In the genomic region with DNA sequence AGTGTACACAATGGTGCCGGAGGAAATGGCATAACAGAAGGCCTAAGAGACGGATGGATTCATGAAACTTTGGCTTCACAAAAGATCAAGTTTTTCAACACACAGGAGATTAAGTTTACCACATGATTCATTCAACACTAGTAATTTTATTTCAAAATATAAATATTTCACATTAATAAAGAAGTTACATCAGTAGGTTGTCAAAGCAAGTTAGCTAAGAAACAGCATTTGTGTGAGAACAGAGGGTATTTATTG, we compare ENCODE assay signal across 15 cellular contexts. TPM values are rescaled to one million over a fixed set of nuclear protein-coding genes. Genes with fewer than 3 reads are reported as not detected.
DNase-seq lines count a peak whose midpoint lies in the region; ATAC-seq and TF ChIP-seq lines count a peak whose summit lies in the region.
"Had no signal": no experiment of that assay in that cellular context is flagged by ENCODE, and none has a peak within 500 bp of the region (broad histone marks: within the 10 kb centered on the region; RNA-seq: fewer than 3 reads in every experiment).

No MANE protein-coding gene starts in this region.

- DNase-seq in CD8-positive, alpha-beta T cell: no peak
- no peak for DNase-seq in WTC11 (ENCODE audit: low spot score)
- peak; percentile 67 for DNase-seq in iris pigment epithelial cell (ENCODE audit: low read depth)
- no peak for DNase-seq in stomach
- no peak for DNase-seq in testis
- no peak for DNase-seq in medulla oblongata (ENCODE audit: extremely low spot score)
- DNase-seq in GF-D8 (lab: John Stamatoyannopoulos, UW): no peak
- DNase-seq: activated gamma-delta T cell treated with Interleukin-2 at 50 U/mL for 16 hours; DND-41; kidney; NCI-H510A; stimulated activated CD4-positive, alpha-beta T cell treated with anti-CD3 and anti-CD28 coated beads, Interleukin-2, amount 100 ng/mL, for 48 hours had no signal

- CTCF ChIA-PET in CD8-positive, alpha-beta T cell (lab: Charles Lee): no interaction called here
- CTCF ChIA-PET in WTC11 (lab: Charles Lee): no interaction called here

- POLR2A ChIA-PET in CD8-positive, alpha-beta T cell (lab: Charles Lee): no interaction called here
- POLR2A ChIA-PET in WTC11 (lab: Charles Lee): no interaction called here

- WGBS in stomach, 5 donors: 58 to 80% (median 60%) methylated on average over 2 of the region's 2 CpGs
- WGBS in testis, 2 donors: 76 to 85% methylated on average over 2 of the region's 2 CpGs

- peaks cover 26% of the 10 kb centered on the region for H3K4me1 Mint-ChIP-seq in CD8-positive, alpha-beta T cell (ENCODE audit: low read depth)
- H3K4me1 Mint-ChIP-seq in WTC11: peaks cover 33% of the 10 kb centered on the region

- peaks cover 5% of the 10 kb centered on the region for H3K27me3 Mint-ChIP-seq in CD8-positive, alpha-beta T cell (ENCODE audit: low read depth)
- H3K27me3 Mint-ChIP-seq in WTC11 (ENCODE audit: low read depth): peaks cover 10% of the 10 kb centered on the region

- H3K9me3 ChIP-seq in CD8-positive, alpha-beta T cell (ENCODE audit: low read length): no peaks in the 10 kb centered on the region
- H3K9me3 ChIP-seq in stomach (no peaks in the 10 kb centered on the region), testis (no peaks in the 10 kb centered on the region)
- H3K9me3 ChIP-seq: HAP-1 had no signal

- no peak overlapping the region for H3K27ac ChIP-seq in CD8-positive, alpha-beta T cell (ENCODE audit: low read depth, low read length)
- peak overlapping the region in 4 of 5 donors; percentile 93 to 98 (median 96) for H3K27ac ChIP-seq in stomach
- peak overlapping the region in 1 of 2 donors; percentile 97 for H3K27ac ChIP-seq in testis

- peak overlapping the region; percentile 91 for H3K27ac Mint-ChIP-seq in CD8-positive, alpha-beta T cell
- peak overlapping the region; percentile 84 for H3K27ac Mint-ChIP-seq in WTC11

- intact Hi-C loops in CD8-positive, alpha-beta T cell (cut with DNase I, micrococcal nuclease): loop anchor here in 1 of 2 experiments (10.0 kb wide), 2 partner anchors 1030 to 1240 kb away; a partner anchor contains a TSS
- intact Hi-C loops in stomach (cut with DNase I; ENCODE audit: low total_unique reads): no loop called here
- intact Hi-C loops in testis (cut with DNase I; ENCODE audit: low total_unique reads): no loop called here

- no peak overlapping the region for H3K4me3 Mint-ChIP-seq in CD8-positive, alpha-beta T cell
- H3K4me3 Mint-ChIP-seq in WTC11: no peak overlapping the region

- TF ChIP-seq POLR2A in stomach (IDR thresholded peaks at IDR 0.05) (no peak), testis (IDR thresholded peaks at IDR 0.05) (no peak)

- H3K4me3 ChIP-seq in CD8-positive, alpha-beta T cell (ENCODE audit: low read depth, low read length): no peak overlapping the region
- H3K4me3 ChIP-seq in stomach (no peak overlapping the region), testis (no peak overlapping the region)
- H3K4me3 ChIP-seq: HAP-1 had no signal

- no peaks in the 10 kb centered on the region for H3K9me3 Mint-ChIP-seq in CD8-positive, alpha-beta T cell
- no peaks in the 10 kb centered on the region for H3K9me3 Mint-ChIP-seq in WTC11

- TF ChIP-seq CTCF in CD8-positive, alpha-beta T cell (IDR thresholded peaks at IDR 0.05): no peak
- TF ChIP-seq CTCF in WTC11 (IDR thresholded peaks at IDR 0.05) (no peak), stomach (IDR thresholded peaks at IDR 0.05) (no peak), testis (IDR thresholded peaks at IDR 0.05) (no peak)

- H3K36me3 ChIP-seq in CD8-positive, alpha-beta T cell (ENCODE audit: insufficient read depth, low read length): peaks cover 6% of the 10 kb centered on the region
- H3K36me3 ChIP-seq in stomach (peaks cover 6 to 16% (median 10%) of the 10 kb centered on the region in 4 donors), testis (ENCODE audit: low read depth, missing control alignments) (no peaks in the 10 kb centered on the region)

- peaks cover 7% of the 10 kb centered on the region for H3K4me1 ChIP-seq in CD8-positive, alpha-beta T cell (ENCODE audit: insufficient read depth, low read length)
- H3K4me1 ChIP-seq in stomach: peaks cover 26 to 53% (median 39%) of the 10 kb centered on the region in 4 donors
- H3K4me1 ChIP-seq in testis: peaks cover 9% of the 10 kb centered on the region

- no peak for TF ChIP-seq EP300 in stomach (IDR thresholded peaks at IDR 0.05)

- H3K27me3 ChIP-seq in CD8-positive, alpha-beta T cell (ENCODE audit: insufficient read depth, low read length): no peaks in the 10 kb centered on the region
- H3K27me3 ChIP-seq in stomach: no peaks in the 10 kb centered on the region
- H3K27me3 ChIP-seq in testis: no peaks in the 10 kb centered on the region

- no peak for ATAC-seq in CD8-positive, alpha-beta T cell
- ATAC-seq in WTC11: no peak
- ATAC-seq in GM21619 (IDR thresholded peaks at IDR 0.05; ENCODE audit: unreplicated experiment): no peak
- ATAC-seq: right cardiac atrium had no signal

- H3K36me3 Mint-ChIP-seq in CD8-positive, alpha-beta T cell: peaks cover 18% of the 10 kb centered on the region
- peaks cover 10% of the 10 kb centered on the region for H3K36me3 Mint-ChIP-seq in WTC11

TF ChIP-seq in WTC11, 78 proteins besides CTCF, POLR2A, EP300 and RAD21:
- no peak for TF ChIP-seq ATF1 (CRISPR knock-in tag; IDR thresholded peaks at IDR 0.05)
- TF ChIP-seq, protein P1, sequence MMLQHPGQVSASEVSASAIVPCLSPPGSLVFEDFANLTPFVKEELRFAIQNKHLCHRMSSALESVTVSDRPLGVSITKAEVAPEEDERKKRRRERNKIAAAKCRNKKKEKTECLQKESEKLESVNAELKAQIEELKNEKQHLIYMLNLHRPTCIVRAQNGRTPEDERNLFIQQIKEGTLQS (CRISPR knock-in tag; conservative IDR thresholded peaks at IDR 0.05): no peak
- TF ChIP-seq, protein P2, sequence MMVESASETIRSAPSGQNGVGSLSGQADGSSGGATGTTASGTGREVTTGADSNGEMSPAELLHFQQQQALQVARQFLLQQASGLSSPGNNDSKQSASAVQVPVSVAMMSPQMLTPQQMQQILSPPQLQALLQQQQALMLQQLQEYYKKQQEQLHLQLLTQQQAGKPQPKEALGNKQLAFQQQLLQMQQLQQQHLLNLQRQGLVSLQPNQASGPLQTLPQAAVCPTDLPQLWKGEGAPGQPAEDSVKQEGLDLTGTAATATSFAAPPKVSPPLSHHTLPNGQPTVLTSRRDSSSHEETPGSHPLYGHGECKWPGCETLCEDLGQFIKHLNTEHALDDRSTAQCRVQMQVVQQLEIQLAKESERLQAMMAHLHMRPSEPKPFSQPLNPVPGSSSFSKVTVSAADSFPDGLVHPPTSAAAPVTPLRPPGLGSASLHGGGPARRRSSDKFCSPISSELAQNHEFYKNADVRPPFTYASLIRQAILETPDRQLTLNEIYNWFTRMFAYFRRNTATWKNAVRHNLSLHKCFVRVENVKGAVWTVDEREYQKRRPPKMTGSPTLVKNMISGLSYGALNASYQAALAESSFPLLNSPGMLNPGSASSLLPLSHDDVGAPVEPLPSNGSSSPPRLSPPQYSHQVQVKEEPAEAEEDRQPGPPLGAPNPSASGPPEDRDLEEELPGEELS (CRISPR knock-in tag; IDR thresholded peaks at IDR 0.05): no peak
- TF ChIP-seq, protein P3, sequence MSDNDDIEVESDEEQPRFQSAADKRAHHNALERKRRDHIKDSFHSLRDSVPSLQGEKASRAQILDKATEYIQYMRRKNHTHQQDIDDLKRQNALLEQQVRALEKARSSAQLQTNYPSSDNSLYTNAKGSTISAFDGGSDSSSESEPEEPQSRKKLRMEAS (CRISPR knock-in tag; IDR thresholded peaks at IDR 0.05): no peak
- TF ChIP-seq, protein P4, sequence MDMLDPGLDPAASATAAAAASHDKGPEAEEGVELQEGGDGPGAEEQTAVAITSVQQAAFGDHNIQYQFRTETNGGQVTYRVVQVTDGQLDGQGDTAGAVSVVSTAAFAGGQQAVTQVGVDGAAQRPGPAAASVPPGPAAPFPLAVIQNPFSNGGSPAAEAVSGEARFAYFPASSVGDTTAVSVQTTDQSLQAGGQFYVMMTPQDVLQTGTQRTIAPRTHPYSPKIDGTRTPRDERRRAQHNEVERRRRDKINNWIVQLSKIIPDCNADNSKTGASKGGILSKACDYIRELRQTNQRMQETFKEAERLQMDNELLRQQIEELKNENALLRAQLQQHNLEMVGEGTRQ (CRISPR knock-in tag; IDR thresholded peaks at IDR 0.05): no peak
- TF ChIP-seq ZNF416 (CRISPR knock-in tag; IDR thresholded peaks at IDR 0.05): no peak
- TF ChIP-seq, protein P5, sequence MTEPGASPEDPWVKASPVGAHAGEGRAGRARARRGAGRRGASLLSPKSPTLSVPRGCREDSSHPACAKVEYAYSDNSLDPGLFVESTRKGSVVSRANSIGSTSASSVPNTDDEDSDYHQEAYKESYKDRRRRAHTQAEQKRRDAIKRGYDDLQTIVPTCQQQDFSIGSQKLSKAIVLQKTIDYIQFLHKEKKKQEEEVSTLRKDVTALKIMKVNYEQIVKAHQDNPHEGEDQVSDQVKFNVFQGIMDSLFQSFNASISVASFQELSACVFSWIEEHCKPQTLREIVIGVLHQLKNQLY (CRISPR knock-in tag; IDR thresholded peaks at IDR 0.05): no peak
- no peak for TF ChIP-seq SMAD3 (CRISPR knock-in tag; IDR thresholded peaks at IDR 0.05; ENCODE audit: borderline replicate concordance)
- TF ChIP-seq, protein P6, sequence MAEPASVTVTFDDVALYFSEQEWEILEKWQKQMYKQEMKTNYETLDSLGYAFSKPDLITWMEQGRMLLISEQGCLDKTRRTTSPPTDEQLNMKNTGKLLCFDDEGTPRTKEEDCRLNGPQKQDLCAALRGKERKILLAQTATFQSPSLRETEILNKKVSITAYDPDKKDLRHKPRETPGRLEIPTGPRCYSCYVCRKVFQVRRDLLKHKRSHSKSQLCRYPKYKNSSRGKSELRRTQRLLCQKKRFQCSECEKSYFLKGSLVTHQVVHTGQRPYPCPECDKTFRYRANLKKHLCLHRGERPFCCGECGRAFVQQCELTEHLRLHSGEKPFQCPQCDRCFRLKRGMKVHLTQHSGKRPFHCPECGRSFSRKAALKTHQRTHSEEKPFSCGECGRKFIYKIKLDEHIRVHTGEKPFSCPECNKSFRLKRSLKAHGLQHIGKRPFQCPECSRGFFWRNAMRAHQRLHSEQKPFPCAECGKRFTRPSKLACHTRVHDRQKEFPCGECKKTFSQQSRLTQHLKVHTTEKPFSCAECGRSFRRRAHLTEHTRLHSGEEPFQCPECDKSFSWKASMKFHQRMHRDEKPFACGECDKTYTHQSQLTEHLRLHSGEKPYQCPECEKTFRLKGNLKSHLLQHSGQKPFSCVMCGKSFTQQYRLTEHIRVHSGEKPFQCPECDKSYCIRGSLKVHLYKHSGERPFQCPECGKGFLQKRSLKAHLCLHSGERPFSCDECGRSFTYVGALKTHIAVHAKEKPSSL (CRISPR knock-in tag; conservative IDR thresholded peaks at IDR 0.05): no peak

RNA-seq across cellular contexts. Expression of a gene that starts 1.7 kb away (rescaled TPM):
- 1 to 10 TPM; 4.5 to 4.8 TPM for total RNA-seq in CD8-positive, alpha-beta T cell
- total RNA-seq in WTC11 (2021) (50.7 to 54.3 TPM (median 53.1 TPM) in 3 replicates), stomach (10 to 100 TPM; 15.6 to 87.0 (median 56.2) TPM), testis (10 to 100 TPM; 86.4 to 92.7 TPM)
- polyA plus RNA-seq in stomach (10 to 100 TPM; 33.3 to 71.0 (median 51.3) TPM), testis (ENCODE audit: insufficient read depth, low read depth, low replicate concordance) (52.3 TPM)
